20 cellular contexts compared by ENCODE assay signal in the genomic region with DNA sequence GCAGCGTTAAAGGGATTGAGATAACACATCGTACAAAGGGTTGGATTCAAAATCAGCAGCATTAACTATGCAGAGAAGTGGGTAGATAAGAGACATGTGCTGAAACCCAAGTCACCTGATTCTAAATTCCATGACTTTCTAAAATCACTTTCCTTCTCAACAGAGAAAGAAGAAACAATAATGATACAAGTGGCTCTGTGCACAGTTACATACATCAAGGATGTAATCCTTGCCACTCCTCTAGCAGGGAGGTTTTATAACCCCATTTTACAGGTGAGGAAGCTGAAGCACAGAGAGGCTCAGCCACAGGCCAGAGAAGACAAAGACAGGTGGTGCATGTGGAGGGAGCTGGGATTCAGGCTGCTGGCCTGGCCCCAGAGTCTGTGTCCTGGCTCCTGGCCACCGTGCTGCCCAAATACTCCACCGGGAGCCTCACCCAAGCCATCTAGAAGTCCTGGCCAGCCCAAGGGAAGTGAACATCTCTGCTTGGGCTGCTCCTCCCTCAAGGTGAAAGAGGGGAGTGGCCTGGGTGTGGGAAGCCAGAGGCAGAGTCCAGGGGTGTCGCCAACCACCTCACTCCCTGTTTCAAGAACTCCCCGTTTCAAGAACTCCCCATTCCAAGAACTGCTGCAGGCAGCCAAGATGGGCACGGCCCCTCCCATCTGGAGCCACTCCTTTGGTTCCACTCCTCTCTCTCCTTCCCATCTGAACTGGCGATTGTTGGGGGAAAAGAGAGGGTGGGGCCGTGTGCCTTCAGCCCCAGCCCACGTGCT.
"Had no signal": no experiment of that assay in that cellular context is flagged by ENCODE, and none has a peak within 500 bp of the region (broad histone marks: within the 10 kb centered on the region; RNA-seq: fewer than 3 reads in every experiment).

No MANE protein-coding gene starts in this region.

- H3K4me2 ChIP-seq: hepatocyte, neural progenitor cell had no signal

- H3K9me3 ChIP-seq: adrenal gland, ovary, right lobe of liver had no signal

- H2AFZ ChIP-seq: hepatocyte, neural progenitor cell had no signal

- H3K4me1 Mint-ChIP-seq: activated naive CD4-positive, alpha-beta T cell treated with anti-CD3 and anti-CD28 coated beads, Interleukin-2, amount 50 U/mL, for 24 hours had no signal

- H3K4me3 Mint-ChIP-seq: activated naive CD4-positive, alpha-beta T cell treated with anti-CD3 and anti-CD28 coated beads, Interleukin-2, amount 50 U/mL, for 24 hours; dendritic cell treated with granulocyte-macrophage colony-stimulating factor and Interleukin-4, amounts not matched to agents 40 ng/mL and 50 ng/mL, for 4 days; effector memory CD8-positive, alpha-beta T cell; naive thymus-derived CD4-positive, alpha-beta T cell; neural progenitor cell; stimulated activated memory B cell treated with anti-CD40 and anti-IgM and Interleukin-4, amounts not matched to agents 10 μg/mL and 1 μg/mL and 100 μg/mL, for 72 hours had no signal

- H3K36me3 Mint-ChIP-seq: activated naive CD4-positive, alpha-beta T cell treated with anti-CD3 and anti-CD28 coated beads, Interleukin-2, amount 50 U/mL, for 24 hours; neural progenitor cell; stimulated activated memory B cell treated with anti-CD40 and anti-IgM and Interleukin-4, amounts not matched to agents 10 μg/mL and 1 μg/mL and 100 μg/mL, for 72 hours had no signal

- H3K79me2 ChIP-seq: hepatocyte had no signal

- H3K9ac ChIP-seq: neural progenitor cell had no signal

- H3K36me3 ChIP-seq: adrenal gland, neural progenitor cell, ovary, right lobe of liver, thoracic aorta, upper lobe of left lung had no signal

- H3K4me1 ChIP-seq: adrenal gland had no signal

- DNase-seq: activated CD4-positive, alpha-beta T cell treated with anti-CD3 and anti-CD28 coated beads, Interleukin-2, amount 50 U/mL, for 1 hour; activated CD8-positive, alpha-beta memory T cell treated with anti-CD3 and anti-CD28 coated beads for 24 hours; activated CD8-positive, alpha-beta memory T cell treated with anti-CD3 and anti-CD28 coated beads, Interleukin-2, amount 50 U/mL, for 48 hours; activated gamma-delta T cell; activated T-cell treated with anti-CD3 and anti-CD28 coated beads, Interleukin-2, amount 50 U/mL, for 48 hours; adrenal gland; effector memory CD8-positive, alpha-beta T cell; mesendoderm; naive thymus-derived CD4-positive, alpha-beta T cell; ovary; right lobe of liver; stimulated activated CD4-positive, alpha-beta T cell treated with anti-CD3 and anti-CD28 coated beads, Interleukin-4, amount 100 ng/mL, for 4 hours; upper lobe of left lung had no signal

- ATAC-seq: activated CD4-positive, CD25-positive, alpha-beta regulatory T cell treated with anti-CD3 and anti-CD28 coated beads, Interleukin-2, amount 50 U/mL, for 24 hours; effector memory CD8-positive, alpha-beta T cell; naive thymus-derived CD4-positive, alpha-beta T cell had no signal

- H3K9me3 Mint-ChIP-seq: activated naive CD4-positive, alpha-beta T cell treated with anti-CD3 and anti-CD28 coated beads, Interleukin-2, amount 50 U/mL, for 24 hours; dendritic cell treated with granulocyte-macrophage colony-stimulating factor and Interleukin-4, amounts not matched to agents 40 ng/mL and 50 ng/mL, for 4 days; effector memory CD8-positive, alpha-beta T cell had no signal

- H3K27me3 ChIP-seq: adrenal gland, hepatocyte, neural progenitor cell, ovary, right lobe of liver, upper lobe of left lung had no signal

- H3K4me3 ChIP-seq: adrenal gland, hepatocyte, neural progenitor cell, ovary, right lobe of liver, thoracic aorta, upper lobe of left lung had no signal

- H3K27ac Mint-ChIP-seq: activated naive CD4-positive, alpha-beta T cell treated with anti-CD3 and anti-CD28 coated beads, Interleukin-2, amount 50 U/mL, for 24 hours; dendritic cell treated with granulocyte-macrophage colony-stimulating factor and Interleukin-4, amounts not matched to agents 40 ng/mL and 50 ng/mL, for 4 days; stimulated activated memory B cell treated with anti-CD40 and anti-IgM and Interleukin-4, amounts not matched to agents 10 μg/mL and 1 μg/mL and 100 μg/mL, for 72 hours had no signal

- H3K27ac ChIP-seq: adrenal gland, hepatocyte, neural progenitor cell, ovary, right lobe of liver, thoracic aorta, upper lobe of left lung had no signal
